ENCODE assay signal across 8 cellular contexts in the genomic region with DNA sequence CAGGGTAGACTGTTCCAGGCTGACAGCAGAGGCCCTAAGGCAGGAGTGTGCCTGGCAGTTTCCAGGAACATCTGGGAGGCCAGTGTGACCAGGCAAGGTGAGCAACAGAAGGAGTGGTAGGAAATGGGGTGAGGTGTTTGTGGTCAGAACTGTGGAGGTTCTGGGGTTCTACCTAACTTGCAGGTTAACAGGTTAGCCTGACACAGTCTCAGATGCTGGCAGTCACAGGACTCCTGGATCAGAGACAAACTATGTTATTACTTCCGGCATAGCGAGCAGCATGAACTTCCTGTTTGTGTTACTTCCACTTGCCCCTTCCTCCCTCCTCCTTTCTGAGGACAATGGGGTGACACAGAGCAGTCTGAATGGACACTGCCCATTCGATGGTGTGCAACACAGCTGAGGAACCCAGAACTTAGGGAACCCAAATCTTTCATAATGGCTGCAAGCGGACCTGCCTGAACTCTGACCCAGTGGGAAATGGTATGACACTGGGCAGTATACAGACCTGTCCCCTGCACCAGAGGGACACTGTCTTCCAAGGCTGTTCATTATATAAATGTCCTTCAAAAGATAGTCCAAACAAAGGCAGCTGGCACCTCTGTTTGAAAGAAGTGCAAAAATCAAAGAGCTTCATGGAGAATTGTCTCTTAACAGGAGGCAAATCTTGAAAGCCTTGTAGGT. TPM values are rescaled to one million over a fixed set of nuclear protein-coding genes. Genes with fewer than 3 reads are reported as not detected.
DNase-seq lines count a peak whose midpoint lies in the region; ATAC-seq and TF ChIP-seq lines count a peak whose summit lies in the region.

No MANE protein-coding gene starts in this region.

- peak overlapping the region; percentile 70 to 97 (median 91) for H3K27ac Mint-ChIP-seq in CD8-positive, alpha-beta memory T cell
- H3K27ac Mint-ChIP-seq in activated naive CD8-positive, alpha-beta T cell: peak overlapping the region; percentile 80
- H3K27ac Mint-ChIP-seq in naive B cell: peak overlapping the region in 4 of 6 donors; percentile 43 to 78 (median 72)

- peaks cover 25% of the 10 kb centered on the region for H3K4me1 ChIP-seq in CD8-positive, alpha-beta memory T cell (ENCODE audit: insufficient read depth, low read length)

- peak; percentile 11 to 66 (median 51) for DNase-seq in CD8-positive, alpha-beta memory T cell
- DNase-seq in NAMALWA (ENCODE audit: low spot score) (peak; percentile 47), naive B cell (no peak), foreskin fibroblast (no peak), retina (no peak), DMS79 (lab: John Stamatoyannopoulos, UW) (no peak)

- POLR2A ChIA-PET in CD8-positive, alpha-beta memory T cell (lab: Charles Lee): interaction anchor here (1.1 to 1.3 kb wide), 2 partner anchors 11 to 28 kb away, joined by 3 to 4 read pairs; a partner anchor contains a TSS

- no peaks in the 10 kb centered on the region for H3K36me3 ChIP-seq in CD8-positive, alpha-beta memory T cell (ENCODE audit: insufficient read depth, low read length)

- peak overlapping the region; percentile 3 for H3K4me3 ChIP-seq in CD8-positive, alpha-beta memory T cell (ENCODE audit: low read length)
- H3K4me3 ChIP-seq in foreskin fibroblast (ENCODE audit: low read depth in 1 of 2, low read length in 2 of 2): no peak overlapping the region

- peak overlapping the region; percentile 28 to 82 (median 65) for H3K4me3 Mint-ChIP-seq in CD8-positive, alpha-beta memory T cell
- H3K4me3 Mint-ChIP-seq in activated naive CD8-positive, alpha-beta T cell: peak overlapping the region; percentile 19
- peak overlapping the region in 4 of 8 donors; percentile 12 to 76 (median 40) for H3K4me3 Mint-ChIP-seq in naive B cell

- CTCF ChIA-PET in CD8-positive, alpha-beta memory T cell (lab: Charles Lee): interaction anchor here (1.6 to 2.7 kb wide), 4 partner anchors 25 to 190 kb away, joined by 5 to 20 read pairs (median 6); a partner anchor contains a TSS

- ATAC-seq in naive B cell (ENCODE audit: low read depth in 2 of 2): no peak
- no peak for ATAC-seq in HG03342 (IDR thresholded peaks at IDR 0.05; ENCODE audit: unreplicated experiment)

- peaks cover 0 to 12% (median 0%) of the 10 kb centered on the region in 3 donors for H3K36me3 Mint-ChIP-seq in CD8-positive, alpha-beta memory T cell
- no peaks in the 10 kb centered on the region for H3K36me3 Mint-ChIP-seq in activated naive CD8-positive, alpha-beta T cell
- no peaks in the 10 kb centered on the region for H3K36me3 Mint-ChIP-seq in naive B cell

- H3K27me3 ChIP-seq in CD8-positive, alpha-beta memory T cell (ENCODE audit: insufficient read depth, low read length, poor library complexity, severe bottlenecking): no peaks in the 10 kb centered on the region

- no peak for TF ChIP-seq CTCF in foreskin fibroblast (IDR thresholded peaks at IDR 0.05; ENCODE audit: low read depth, low read length)

- H3K27me3 Mint-ChIP-seq in CD8-positive, alpha-beta memory T cell: peaks cover 0 to 3% of the 10 kb centered on the region in 2 donors
- H3K27me3 Mint-ChIP-seq in activated naive CD8-positive, alpha-beta T cell: no peaks in the 10 kb centered on the region
- peaks cover 0 to 6% (median 5%) of the 10 kb centered on the region in 3 donors for H3K27me3 Mint-ChIP-seq in naive B cell

- H3K9me3 Mint-ChIP-seq in CD8-positive, alpha-beta memory T cell: no peaks in the 10 kb centered on the region
- H3K9me3 Mint-ChIP-seq in activated naive CD8-positive, alpha-beta T cell (ENCODE audit: low read depth): no peaks in the 10 kb centered on the region
- H3K9me3 Mint-ChIP-seq in naive B cell: peaks cover 0 to 2% (median 0%) of the 10 kb centered on the region in 7 donors

- H3K27ac ChIP-seq in CD8-positive, alpha-beta memory T cell (ENCODE audit: low read depth, low read length): peak overlapping the region; percentile 1

- no peaks in the 10 kb centered on the region for H3K9me3 ChIP-seq in CD8-positive, alpha-beta memory T cell (ENCODE audit: low read length)

- H3K4me1 Mint-ChIP-seq in CD8-positive, alpha-beta memory T cell: peaks cover 29 to 36% (median 32%) of the 10 kb centered on the region in 3 donors
- H3K4me1 Mint-ChIP-seq in activated naive CD8-positive, alpha-beta T cell (ENCODE audit: low read depth): peaks cover 24% of the 10 kb centered on the region
- H3K4me1 Mint-ChIP-seq in naive B cell: peaks cover 15 to 24% (median 22%) of the 10 kb centered on the region in 3 donors

RNA-seq across cellular contexts. Expression of a gene that starts 3.9 kb away (rescaled TPM):
- 100 to 1,000 TPM; 136 to 145 TPM for total RNA-seq in CD8-positive, alpha-beta memory T cell
- polyA plus RNA-seq in CD8-positive, alpha-beta memory T cell: 24.7 TPM
- polyA plus RNA-seq in naive B cell (ENCODE audit: low read depth in 6 of 6): 10 to 100 TPM in 5 of 6 donors, 1 to 10 TPM in 1; 9.4 to 40.7 (median 25.2) TPM

RNA-seq across cellular contexts. Expression of a gene that starts 27.7 kb away (rescaled TPM):
- 10 to 100 TPM; 14.7 to 16.3 TPM for total RNA-seq in CD8-positive, alpha-beta memory T cell
- polyA plus RNA-seq in CD8-positive, alpha-beta memory T cell: 21.1 TPM
- polyA plus RNA-seq in naive B cell (ENCODE audit: low read depth in 6 of 6): 10 to 100 TPM; 19.8 to 33.5 (median 25.0) TPM

RNA-seq across cellular contexts. Expression of a gene that starts 41.6 kb away (rescaled TPM):
- 10 to 100 TPM; 17.6 to 17.9 TPM for total RNA-seq in CD8-positive, alpha-beta memory T cell
- polyA plus RNA-seq in CD8-positive, alpha-beta memory T cell: 3.5 TPM
- polyA plus RNA-seq in naive B cell (ENCODE audit: low read depth in 6 of 6): 1 to 10 TPM; 1.8 to 3.0 (median 2.2) TPM

RNA-seq across cellular contexts. Expression of a gene that starts 59.0 kb away (rescaled TPM):
- total RNA-seq in CD8-positive, alpha-beta memory T cell: 100 to 1,000 TPM; 358 to 368 TPM
- polyA plus RNA-seq in CD8-positive, alpha-beta memory T cell: 122 TPM
- 100 to 1,000 TPM in 3 of 6 donors, 10 to 100 TPM in 3; 59.7 to 152 (median 97.0) TPM for polyA plus RNA-seq in naive B cell (ENCODE audit: low read depth in 6 of 6)

Comparison
In these comparisons a context has a peak if more than half of its experiments do, and no peak if none do; other contexts are left out.
1. DNase-seq: peak in CD8-positive, alpha-beta memory T cell (5 of 5) and NAMALWA (single experiment); none in naive B cell (single experiment), foreskin fibroblast (0 of 2), retina (single experiment) and DMS79 (single experiment).
2. Peak in every context shown above with its lines, with median percentiles within 50 percentile points of each other: H3K27ac Mint-ChIP-seq.